1 cellular context compared by ENCODE assay signal in the genomic region with DNA sequence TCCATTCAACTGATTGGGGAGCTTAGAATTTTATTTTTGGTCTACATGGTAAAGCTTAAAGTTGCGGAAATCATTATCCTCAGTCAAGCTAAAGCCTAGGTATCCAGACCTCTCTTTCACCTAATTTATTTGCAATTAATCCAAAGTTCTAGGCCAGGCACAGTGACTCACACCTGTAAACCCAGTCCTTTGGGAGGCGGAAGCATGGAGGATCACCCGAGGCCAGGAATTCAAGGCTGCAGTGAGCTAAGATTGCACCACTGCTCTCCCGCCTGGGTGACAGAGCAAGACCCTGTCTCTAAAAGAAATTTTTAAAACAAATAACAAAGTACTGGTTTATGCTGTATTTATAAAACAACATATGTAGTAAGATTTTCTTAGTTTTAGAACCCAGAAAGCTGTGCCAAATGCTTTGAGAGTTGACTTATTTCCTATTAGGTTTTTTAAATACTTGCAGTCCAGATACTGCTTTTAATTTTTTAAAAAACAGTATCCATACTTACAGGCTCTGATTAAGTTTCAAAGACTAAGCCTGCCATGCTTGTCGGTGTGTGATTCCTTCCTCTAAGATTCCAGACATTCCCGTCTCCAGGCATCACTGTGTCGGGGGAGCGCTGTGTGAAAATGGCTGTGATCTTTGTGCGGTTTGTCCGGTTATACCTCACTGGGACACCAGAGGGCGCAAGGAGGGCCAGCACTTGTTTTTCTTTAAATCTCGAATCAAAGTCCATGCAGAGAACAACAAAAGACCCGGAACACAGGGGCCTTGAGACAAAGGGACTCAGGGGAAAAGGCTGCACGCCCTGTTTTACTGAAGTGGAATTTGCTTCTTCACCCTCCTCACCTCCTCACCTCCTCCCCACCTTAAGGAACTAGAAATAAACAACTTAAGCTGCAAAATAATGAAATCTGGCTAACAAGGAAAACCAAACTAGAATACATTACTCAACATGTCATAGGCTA.
TF ChIP-seq lines count a peak whose summit lies in the region.

No MANE protein-coding gene starts in this region.

TF ChIP-seq in IMR-90, 13 proteins besides CTCF, POLR2A, EP300 and RAD21:
- TF ChIP-seq BHLHE40 (IDR thresholded peaks at IDR 0.05; ENCODE audit: low read depth, low read length) (peak; percentile 41; the same call in 1 of the 2 replicates), MAFK (IDR thresholded peaks at IDR 0.05; ENCODE audit: low read depth, low read length) (no peak), MAZ (IDR thresholded peaks at IDR 0.05; ENCODE audit: borderline replicate concordance, low read depth, low read length) (peak; percentile 27; the same call in 1 of the 2 replicates), NFE2L2 (IDR thresholded peaks at IDR 0.05; ENCODE audit: low read depth, low read length) (no peak), FOS (IDR thresholded peaks at IDR 0.05; ENCODE audit: low read depth, low read length) (no peak), SMC3 (IDR thresholded peaks at IDR 0.05; ENCODE audit: low read depth, low read length) (peak; percentile 84), MXI1 (IDR thresholded peaks at IDR 0.05; ENCODE audit: borderline replicate concordance, low read depth, low read length) (no peak)
- TF ChIP-seq, protein P1, sequence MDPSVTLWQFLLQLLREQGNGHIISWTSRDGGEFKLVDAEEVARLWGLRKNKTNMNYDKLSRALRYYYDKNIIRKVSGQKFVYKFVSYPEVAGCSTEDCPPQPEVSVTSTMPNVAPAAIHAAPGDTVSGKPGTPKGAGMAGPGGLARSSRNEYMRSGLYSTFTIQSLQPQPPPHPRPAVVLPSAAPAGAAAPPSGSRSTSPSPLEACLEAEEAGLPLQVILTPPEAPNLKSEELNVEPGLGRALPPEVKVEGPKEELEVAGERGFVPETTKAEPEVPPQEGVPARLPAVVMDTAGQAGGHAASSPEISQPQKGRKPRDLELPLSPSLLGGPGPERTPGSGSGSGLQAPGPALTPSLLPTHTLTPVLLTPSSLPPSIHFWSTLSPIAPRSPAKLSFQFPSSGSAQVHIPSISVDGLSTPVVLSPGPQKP (IDR thresholded peaks at IDR 0.05; ENCODE audit: borderline replicate concordance, low read depth, low read length) = no peak
TF ChIP-seq in IMR-90: peak in this region for 3.
